Comparison of ENCODE assay signal across 8 cellular contexts in genomic region chr7:727806-728460, GRCh38. TPM values are rescaled to one million over a fixed set of nuclear protein-coding genes. Genes with fewer than 3 reads are reported as not detected.
A peak's percentile ranks its signal among the peaks of the same experiment; 100 is the strongest.
DNase-seq lines count a peak whose midpoint lies in the region; ATAC-seq and TF ChIP-seq lines count a peak whose summit lies in the region.

No MANE protein-coding gene starts in this region.

- no peak for DNase-seq in activated naive CD4-positive, alpha-beta T cell treated with anti-CD3 and anti-CD28 coated beads, Interleukin-2, amount 10 ng/mL, durations not matched to agents 7 days and 5 days
- no peak for DNase-seq in activated naive CD4-positive, alpha-beta T cell treated with Interleukin-2 at 50 U/mL for 16 hours
- DNase-seq in kidney epithelial cell (ENCODE audit: low read depth) (no peak), upper lobe of left lung (no peak), CD1c-positive myeloid dendritic cell (ENCODE audit: extremely low spot score) (no peak)

- no peaks in the 10 kb centered on the region for H3K9me3 ChIP-seq in upper lobe of left lung

- H3K4me3 ChIP-seq in kidney epithelial cell (ENCODE audit: low read depth, low read length) (peak overlapping the region; percentile 53), upper lobe of left lung (peak overlapping the region in 3 of 4 donors; percentile 97 to 100 (median 99))

- H3K36me3 Mint-ChIP-seq in activated naive CD4-positive, alpha-beta T cell treated with anti-CD3 and anti-CD28 coated beads, Interleukin-2, amount 10 ng/mL, durations not matched to agents 7 days and 5 days: peaks cover 39% of the 10 kb centered on the region
- peaks cover 16% of the 10 kb centered on the region for H3K36me3 Mint-ChIP-seq in activated naive CD8-positive, alpha-beta T cell

- TF ChIP-seq POLR2A in upper lobe of left lung (IDR thresholded peaks at IDR 0.05): no peak

- peak overlapping the region; percentile 80 for H3K4me3 Mint-ChIP-seq in activated naive CD4-positive, alpha-beta T cell treated with anti-CD3 and anti-CD28 coated beads, Interleukin-2, amount 10 ng/mL, durations not matched to agents 7 days and 5 days
- peak overlapping the region; percentile 87 for H3K4me3 Mint-ChIP-seq in activated naive CD8-positive, alpha-beta T cell

- peaks cover 32% of the 10 kb centered on the region for H3K4me1 Mint-ChIP-seq in activated naive CD4-positive, alpha-beta T cell treated with anti-CD3 and anti-CD28 coated beads, Interleukin-2, amount 10 ng/mL, durations not matched to agents 7 days and 5 days
- H3K4me1 Mint-ChIP-seq in activated naive CD8-positive, alpha-beta T cell (ENCODE audit: low read depth): peaks cover 33% of the 10 kb centered on the region

- H3K27ac ChIP-seq in upper lobe of left lung: no peak overlapping the region

- ATAC-seq in upper lobe of left lung (ENCODE audit: low FRiP score in 2 of 2): no peak
- no peak for ATAC-seq in GM21381 (IDR thresholded peaks at IDR 0.05; ENCODE audit: unreplicated experiment)
- ATAC-seq in GM19455 (IDR thresholded peaks at IDR 0.05; ENCODE audit: unreplicated experiment): no peak

- H3K36me3 ChIP-seq in kidney epithelial cell (ENCODE audit: control insufficient read depth, insufficient read depth, low read length) (peaks cover 3% of the 10 kb centered on the region), upper lobe of left lung (peaks cover 0 to 32% (median 17%) of the 10 kb centered on the region in 4 donors)

- H3K27me3 ChIP-seq in kidney epithelial cell (ENCODE audit: control insufficient read depth, insufficient read depth, low read length) (no peaks in the 10 kb centered on the region), upper lobe of left lung (no peaks in the 10 kb centered on the region)

- TF ChIP-seq CTCF in kidney epithelial cell (IDR thresholded peaks at IDR 0.05; ENCODE audit: insufficient read depth, low read length, poor library complexity, severe bottlenecking): no peak
- TF ChIP-seq CTCF in upper lobe of left lung (IDR thresholded peaks at IDR 0.05): no peak

- no peaks in the 10 kb centered on the region for H3K27me3 Mint-ChIP-seq in activated naive CD4-positive, alpha-beta T cell treated with anti-CD3 and anti-CD28 coated beads, Interleukin-2, amount 10 ng/mL, durations not matched to agents 7 days and 5 days
- H3K27me3 Mint-ChIP-seq in activated naive CD8-positive, alpha-beta T cell: no peaks in the 10 kb centered on the region

- 48 to 51% methylated on average over 17 to 21 of the region's 21 CpGs for WGBS in upper lobe of left lung, 2 donors

- H3K9me3 Mint-ChIP-seq in activated naive CD4-positive, alpha-beta T cell treated with anti-CD3 and anti-CD28 coated beads, Interleukin-2, amount 10 ng/mL, durations not matched to agents 7 days and 5 days: peaks cover 16% of the 10 kb centered on the region
- no peaks in the 10 kb centered on the region for H3K9me3 Mint-ChIP-seq in activated naive CD8-positive, alpha-beta T cell (ENCODE audit: low read depth)

- CTCF ChIA-PET in activated naive CD4-positive, alpha-beta T cell treated with anti-CD3 and anti-CD28 coated beads, Interleukin-2, amount 10 ng/mL, durations not matched to agents 7 days and 5 days (lab: Charles Lee): no interaction called here

- H3K4me1 ChIP-seq in upper lobe of left lung: peaks cover 11 to 39% (median 22%) of the 10 kb centered on the region in 4 donors

- H3K27ac Mint-ChIP-seq in activated naive CD4-positive, alpha-beta T cell treated with anti-CD3 and anti-CD28 coated beads, Interleukin-2, amount 10 ng/mL, durations not matched to agents 7 days and 5 days: peak overlapping the region; percentile 50
- peak overlapping the region; percentile 86 for H3K27ac Mint-ChIP-seq in activated naive CD8-positive, alpha-beta T cell

- TF ChIP-seq EP300 in upper lobe of left lung (IDR thresholded peaks at IDR 0.05): no peak

RNA-seq across cellular contexts. Expression of gene PRKAR1B, which starts 0.9 kb away (rescaled TPM):
- total RNA-seq in kidney epithelial cell (23.7 and 23.8 TPM in 2 replicates), upper lobe of left lung (10 to 100 TPM; 10.3 to 24.4 (median 20.9) TPM)

RNA-seq across cellular contexts. Expression of gene DNAAF5, which starts 1.4 kb away (rescaled TPM):
- total RNA-seq in kidney epithelial cell (59.7 and 70.6 TPM in 2 replicates), upper lobe of left lung (10 to 100 TPM; 18.2 to 35.6 (median 26.4) TPM)
